Comparison of ENCODE assay signal across 9 cellular contexts in genomic region chr11:1293619-1294015, GRCh38. TPM values are rescaled to one million over a fixed set of nuclear protein-coding genes. Genes with fewer than 3 reads are reported as not detected.
DNase-seq lines count a peak whose midpoint lies in the region; ATAC-seq, FAIRE-seq and TF ChIP-seq lines count a peak whose summit lies in the region.
"Had no signal": no experiment of that assay in that cellular context is flagged by ENCODE, and none has a peak within 500 bp of the region (broad histone marks: within the 10 kb centered on the region; RNA-seq: fewer than 3 reads in every experiment).

No MANE protein-coding gene starts in this region.

- no peak overlapping the region for H3K4me3 ChIP-seq in SK-N-SH (ENCODE audit: low read depth in 2 of 2, low read length in 1 of 2)

- H3K9me3 Mint-ChIP-seq in stimulated activated naive B cell treated with anti-CD40 and anti-IgM and Interleukin-4, amounts not matched to agents 10 μg/mL and 1 μg/mL and 100 μg/mL, for 72 hours, result no peaks in the 10 kb centered on the region
- H3K9me3 Mint-ChIP-seq: activated naive CD4-positive, alpha-beta T cell treated with anti-CD3 and anti-CD28 coated beads, Interleukin-2, amount 50 U/mL, for 24 hours had no signal

- peak; percentile 33 to 55 for ATAC-seq in stimulated activated naive B cell treated with anti-CD40 and anti-IgM and Interleukin-4, amounts not matched to agents 10 μg/mL and 1 μg/mL and 100 μg/mL, for 72 hours (replicated peaks)

- no peaks in the 10 kb centered on the region for H3K27me3 ChIP-seq in SK-N-SH (ENCODE audit: insufficient read depth)

- no peaks in the 10 kb centered on the region for H3K9me3 ChIP-seq in SK-N-SH

- POLR2A ChIA-PET in SK-N-SH (lab: Yijun Ruan, JAX), result no interaction called here

- no peak for TF ChIP-seq EP300 in SK-N-SH (IDR thresholded peaks at IDR 0.05; ENCODE audit: borderline replicate concordance in 1 of 2, low read depth in 1 of 2, low read length in 1 of 2)

- no peaks in the 10 kb centered on the region for H3K27me3 Mint-ChIP-seq in stimulated activated naive B cell treated with anti-CD40 and anti-IgM and Interleukin-4, amounts not matched to agents 10 μg/mL and 1 μg/mL and 100 μg/mL, for 72 hours
- H3K27me3 Mint-ChIP-seq: activated naive CD4-positive, alpha-beta T cell treated with anti-CD3 and anti-CD28 coated beads, Interleukin-2, amount 50 U/mL, for 24 hours had no signal

- H3K36me3 ChIP-seq in SK-N-SH (replicated peaks in 1 of 2; ENCODE audit: control insufficient read depth in 1 of 2, insufficient read depth in 2 of 2, low read length in 1 of 2), result peaks cover 4 to 57% of the 10 kb centered on the region in 2 experiments

- no peak overlapping the region for H3K27ac Mint-ChIP-seq in stimulated activated naive B cell treated with anti-CD40 and anti-IgM and Interleukin-4, amounts not matched to agents 10 μg/mL and 1 μg/mL and 100 μg/mL, for 72 hours
- H3K27ac Mint-ChIP-seq: activated naive CD4-positive, alpha-beta T cell treated with anti-CD3 and anti-CD28 coated beads, Interleukin-2, amount 50 U/mL, for 24 hours had no signal

- H3K79me2 ChIP-seq in SK-N-SH (ENCODE audit: insufficient read depth), result peaks cover 22% of the 10 kb centered on the region

- no peak overlapping the region for H3K4me2 ChIP-seq in SK-N-SH

- no peak overlapping the region for H3K4me3 Mint-ChIP-seq in stimulated activated naive B cell treated with anti-CD40 and anti-IgM and Interleukin-4, amounts not matched to agents 10 μg/mL and 1 μg/mL and 100 μg/mL, for 72 hours
- H3K4me3 Mint-ChIP-seq: activated naive CD4-positive, alpha-beta T cell treated with anti-CD3 and anti-CD28 coated beads, Interleukin-2, amount 50 U/mL, for 24 hours had no signal

- FAIRE-seq in GM12891 (lab: Jason Lieb, UNC), result no peak

- no peak overlapping the region for H2AFZ ChIP-seq in SK-N-SH (ENCODE audit: low read depth)

- H3K4me1 ChIP-seq in SK-N-SH (ENCODE audit: control insufficient read depth in 1 of 2, insufficient read depth in 2 of 2, low read depth in 1 of 2, low read length in 1 of 2), result no peaks in the 10 kb centered on the region

- CTCF ChIA-PET in SK-N-SH (lab: Yijun Ruan, JAX), result interaction anchor here (0.6 to 2.9 kb wide), 12 partner anchors 8 to 281 kb away, joined by 3 to 24 read pairs (median 4); partner anchors contain the start of genes BRSK2 and TOLLIP

- H4K20me1 ChIP-seq in SK-N-SH (ENCODE audit: insufficient read depth), result 0 out of 2 replicates have a peak, but pooled peaks cover 6% of the 10 kb centered on the region

- DNase-seq in activated CD8-positive, alpha-beta memory T cell treated with anti-CD3 and anti-CD28 coated beads, Interleukin-2, amount 50 U/mL, for 4 hours, result peak; percentile 15
- DNase-seq in activated CD8-positive, alpha-beta memory T cell treated with anti-CD3 and anti-CD28 coated beads for 24 hours, result no peak
- DNase-seq in SK-N-SH (peak; percentile 73), iPS-NIHi11 (ENCODE audit: low spot score) (peak; percentile 43), GM12891 (ENCODE audit: insufficient read length, low spot score) (no peak), dedifferentiated amniotic fluid mesenchymal stem cell (ENCODE audit: extremely low spot score) (no peak), NCI-H2029 (lab: John Stamatoyannopoulos, UW) (no peak)
- no peak for DNase-seq in stimulated activated naive B cell treated with anti-CD40 and anti-IgM and Interleukin-4, amounts not matched to agents 10 μg/mL and 1 μg/mL and 100 μg/mL, for 72 hours

- H3K27ac ChIP-seq in SK-N-SH (ENCODE audit: low read depth in 2 of 2, low read length in 1 of 2), result no peak overlapping the region

- no peak for TF ChIP-seq POLR2A in GM12891 (IDR thresholded peaks at IDR 0.05; ENCODE audit: low read depth, low read length)

- H3K4me1 Mint-ChIP-seq in stimulated activated naive B cell treated with anti-CD40 and anti-IgM and Interleukin-4, amounts not matched to agents 10 μg/mL and 1 μg/mL and 100 μg/mL, for 72 hours, result peaks cover 6 to 15% of the 10 kb centered on the region in 2 donors
- H3K4me1 Mint-ChIP-seq: activated naive CD4-positive, alpha-beta T cell treated with anti-CD3 and anti-CD28 coated beads, Interleukin-2, amount 50 U/mL, for 24 hours had no signal

- 87% methylated on average over 11 of the region's 13 CpGs for WGBS in SK-N-SH (ENCODE audit: low lambda C conversion rate)

- no peaks in the 10 kb centered on the region for H3F3A ChIP-seq in SK-N-SH (replicated peaks; ENCODE audit: insufficient read depth)

- no peak overlapping the region for H3K9ac ChIP-seq in SK-N-SH

- TF ChIP-seq RAD21 in SK-N-SH (IDR thresholded peaks at IDR 0.05; ENCODE audit: low read length), result peak; percentile 71

- TF ChIP-seq CTCF in SK-N-SH (IDR thresholded peaks at IDR 0.05), result peak; percentile 11; the same call in 1 of the 2 replicates

- H3K36me3 Mint-ChIP-seq in stimulated activated naive B cell treated with anti-CD40 and anti-IgM and Interleukin-4, amounts not matched to agents 10 μg/mL and 1 μg/mL and 100 μg/mL, for 72 hours, result peaks cover 24 to 46% of the 10 kb centered on the region in 2 donors

- H3K9me2 ChIP-seq in SK-N-SH, result no peaks in the 10 kb centered on the region

TF ChIP-seq in SK-N-SH, 30 proteins besides CTCF, POLR2A, EP300 and RAD21:
- peak; percentile 51; the same call in 1 of the 2 replicates for TF ChIP-seq SMC3 (IDR thresholded peaks at IDR 0.05; ENCODE audit: low read depth, low read length)
- no peak for TF ChIP-seq TEAD4 (IDR thresholded peaks at IDR 0.05; ENCODE audit: borderline replicate concordance, insufficient read depth)

TF ChIP-seq in GM12891, 5 proteins besides CTCF, POLR2A, EP300 and RAD21:
- TF ChIP-seq POLR2AphosphoS5 (IDR thresholded peaks at IDR 0.05; ENCODE audit: low read depth, low read length) (no peak), SPI1 (IDR thresholded peaks at IDR 0.05; ENCODE audit: low read depth, low read length) (no peak), TAF1 (IDR thresholded peaks at IDR 0.05; ENCODE audit: low read depth, low read length) (no peak), POU2F2 (IDR thresholded peaks at IDR 0.05; ENCODE audit: low read depth, low read length) (no peak), PAX5 (IDR thresholded peaks at IDR 0.05; ENCODE audit: insufficient read depth, low read length, severe bottlenecking) (no peak)
TF ChIP-seq in GM12891: peak in this region for 0.

RNA-seq across cellular contexts. Expression of gene TOLLIP, which starts 15.8 kb away (rescaled TPM):
- 42.6 and 55.4 TPM in 2 replicates for polyA plus RNA-seq in SK-N-SH (2012; rRNA removed)
- 21.1 and 39.4 TPM in 2 replicates for polyA plus RNA-seq in SK-N-SH (2012; cell fraction: cytosol; rRNA removed)
- polyA plus RNA-seq in SK-N-SH (2012; cell fraction: nucleus; rRNA removed), result 37.6 and 42.4 TPM in 2 replicates
- 16.4 TPM for polyA plus RNA-seq in GM12891 (2012; ENCODE audit: low read depth, missing spikeins)

Comparison
In these comparisons a context has a peak if more than half of its experiments do, and no peak if none do; other contexts are left out.
1. DNase-seq: peak in activated CD8-positive, alpha-beta memory T cell treated with anti-CD3 and anti-CD28 coated beads, Interleukin-2, amount 50 U/mL, for 4 hours (single experiment), SK-N-SH (single experiment) and iPS-NIHi11 (single experiment); none in activated CD8-positive, alpha-beta memory T cell treated with anti-CD3 and anti-CD28 coated beads for 24 hours (single experiment), stimulated activated naive B cell treated with anti-CD40 and anti-IgM and Interleukin-4, amounts not matched to agents 10 μg/mL and 1 μg/mL and 100 μg/mL, for 72 hours (single experiment), GM12891 (single experiment), dedifferentiated amniotic fluid mesenchymal stem cell (single experiment) and NCI-H2029 (single experiment).